ENCODE assay signal across 1 cellular context in the genomic region with DNA sequence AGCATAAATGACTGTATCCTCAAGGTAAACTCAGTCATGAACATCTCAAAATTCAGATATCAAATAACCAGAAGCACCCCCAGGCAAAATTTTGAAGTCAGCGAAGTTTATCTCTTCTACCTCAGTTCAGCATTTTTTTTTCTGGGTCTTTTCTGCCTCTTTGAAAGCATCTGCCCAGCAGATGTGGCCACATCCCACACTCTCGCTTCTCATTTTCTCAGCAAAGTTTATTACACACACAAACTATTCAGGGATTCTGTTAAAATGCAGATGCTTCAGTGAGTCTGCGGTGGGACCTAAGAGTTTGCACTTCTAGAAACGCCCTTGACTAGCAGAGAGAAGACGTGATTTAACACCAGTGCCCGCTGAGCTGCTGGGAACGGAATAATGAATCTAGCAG.
TF ChIP-seq lines count a peak whose summit lies in the region.

No MANE protein-coding gene starts in this region.

TF ChIP-seq in GM23338, 12 proteins besides CTCF, POLR2A, EP300 and RAD21 (continued from another document):
- no peak for TF ChIP-seq ZNF462 (CRISPR knock-in tag; IDR thresholded peaks at IDR 0.05)
- TF ChIP-seq, protein P1, sequence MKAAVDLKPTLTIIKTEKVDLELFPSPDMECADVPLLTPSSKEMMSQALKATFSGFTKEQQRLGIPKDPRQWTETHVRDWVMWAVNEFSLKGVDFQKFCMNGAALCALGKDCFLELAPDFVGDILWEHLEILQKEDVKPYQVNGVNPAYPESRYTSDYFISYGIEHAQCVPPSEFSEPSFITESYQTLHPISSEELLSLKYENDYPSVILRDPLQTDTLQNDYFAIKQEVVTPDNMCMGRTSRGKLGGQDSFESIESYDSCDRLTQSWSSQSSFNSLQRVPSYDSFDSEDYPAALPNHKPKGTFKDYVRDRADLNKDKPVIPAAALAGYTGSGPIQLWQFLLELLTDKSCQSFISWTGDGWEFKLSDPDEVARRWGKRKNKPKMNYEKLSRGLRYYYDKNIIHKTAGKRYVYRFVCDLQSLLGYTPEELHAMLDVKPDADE (IDR thresholded peaks at IDR 0.05) = no peak
- TF ChIP-seq STAT1 (IDR thresholded peaks at IDR 0.05; ENCODE audit: unreplicated experiment) = no peak
- TF ChIP-seq JUNB (IDR thresholded peaks at IDR 0.05; ENCODE audit: unreplicated experiment) = no peak
- no peak for TF ChIP-seq NANOG (IDR thresholded peaks at IDR 0.05; ENCODE audit: borderline replicate concordance)
- no peak for TF ChIP-seq POLR2AphosphoS5 (IDR thresholded peaks at IDR 0.05; ENCODE audit: low read depth)
- TF ChIP-seq, protein P2, sequence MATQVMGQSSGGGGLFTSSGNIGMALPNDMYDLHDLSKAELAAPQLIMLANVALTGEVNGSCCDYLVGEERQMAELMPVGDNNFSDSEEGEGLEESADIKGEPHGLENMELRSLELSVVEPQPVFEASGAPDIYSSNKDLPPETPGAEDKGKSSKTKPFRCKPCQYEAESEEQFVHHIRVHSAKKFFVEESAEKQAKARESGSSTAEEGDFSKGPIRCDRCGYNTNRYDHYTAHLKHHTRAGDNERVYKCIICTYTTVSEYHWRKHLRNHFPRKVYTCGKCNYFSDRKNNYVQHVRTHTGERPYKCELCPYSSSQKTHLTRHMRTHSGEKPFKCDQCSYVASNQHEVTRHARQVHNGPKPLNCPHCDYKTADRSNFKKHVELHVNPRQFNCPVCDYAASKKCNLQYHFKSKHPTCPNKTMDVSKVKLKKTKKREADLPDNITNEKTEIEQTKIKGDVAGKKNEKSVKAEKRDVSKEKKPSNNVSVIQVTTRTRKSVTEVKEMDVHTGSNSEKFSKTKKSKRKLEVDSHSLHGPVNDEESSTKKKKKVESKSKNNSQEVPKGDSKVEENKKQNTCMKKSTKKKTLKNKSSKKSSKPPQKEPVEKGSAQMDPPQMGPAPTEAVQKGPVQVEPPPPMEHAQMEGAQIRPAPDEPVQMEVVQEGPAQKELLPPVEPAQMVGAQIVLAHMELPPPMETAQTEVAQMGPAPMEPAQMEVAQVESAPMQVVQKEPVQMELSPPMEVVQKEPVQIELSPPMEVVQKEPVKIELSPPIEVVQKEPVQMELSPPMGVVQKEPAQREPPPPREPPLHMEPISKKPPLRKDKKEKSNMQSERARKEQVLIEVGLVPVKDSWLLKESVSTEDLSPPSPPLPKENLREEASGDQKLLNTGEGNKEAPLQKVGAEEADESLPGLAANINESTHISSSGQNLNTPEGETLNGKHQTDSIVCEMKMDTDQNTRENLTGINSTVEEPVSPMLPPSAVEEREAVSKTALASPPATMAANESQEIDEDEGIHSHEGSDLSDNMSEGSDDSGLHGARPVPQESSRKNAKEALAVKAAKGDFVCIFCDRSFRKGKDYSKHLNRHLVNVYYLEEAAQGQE (IDR thresholded peaks at IDR 0.05; ENCODE audit: unreplicated experiment) = no peak
- TF ChIP-seq EZH2phosphoT487 (IDR thresholded peaks at IDR 0.05; ENCODE audit: unreplicated experiment) = no peak
- TF ChIP-seq CREB1 (CRISPR knock-in tag; IDR thresholded peaks at IDR 0.05; ENCODE audit: low read depth) = no peak
- TF ChIP-seq ZNF331 (CRISPR knock-in tag; IDR thresholded peaks at IDR 0.05; ENCODE audit: low read depth) = no peak
- TF ChIP-seq EZH2 (IDR thresholded peaks at IDR 0.05; ENCODE audit: low read depth, unreplicated experiment) = no peak
